In genomic region chr19:4374451-4375163, GRCh38 we compare ENCODE assay signal across 1 cellular context.
TF ChIP-seq lines count a peak whose summit lies in the region.

No MANE protein-coding gene starts in this region.

TF ChIP-seq in K562, 482 proteins besides CTCF, POLR2A, EP300 and RAD21 (continued from another document):
- TF ChIP-seq MTF1 (CRISPR knock-in tag; IDR thresholded peaks at IDR 0.05; ENCODE audit: borderline replicate concordance) = peak; percentile 79
